8 cellular contexts compared by ENCODE assay signal in genomic region chr17:63998050-63998720, GRCh38. TPM values are rescaled to one million over a fixed set of nuclear protein-coding genes. Genes with fewer than 3 reads are reported as not detected.
DNase-seq lines count a peak whose midpoint lies in the region; ATAC-seq, FAIRE-seq and TF ChIP-seq lines count a peak whose summit lies in the region.

TSS of gene PRR29 (plus strand) at chr17:63998351. CDS start at chr17:63998365, 14 bp downstream.

- H3K9me3 ChIP-seq in endocrine pancreas (ENCODE audit: control insufficient read depth, low read length) (no peaks in the 10 kb centered on the region), mononuclear cell (ENCODE audit: low read depth, low read length) (no peaks in the 10 kb centered on the region)

- H3K27me3 ChIP-seq in endocrine pancreas (ENCODE audit: control insufficient read depth, insufficient read depth, low read length) (no peaks in the 10 kb centered on the region), mononuclear cell (ENCODE audit: insufficient read depth, low read length) (peaks cover 8% of the 10 kb centered on the region)

- DNase-seq in D721Med (ENCODE audit: insufficient read length, low spot score) = peak; percentile 98
- DNase-seq in NCI-H524 (lab: John Stamatoyannopoulos, UW) = peak; percentile 59 to 79
- DNase-seq in activated CD8-positive, alpha-beta memory T cell treated with anti-CD3 and anti-CD28 coated beads for 4 hours (ENCODE audit: low read depth in 2 of 2) = peak; percentile 41
- DNase-seq in stimulated activated CD8-positive, alpha-beta memory T cell treated with anti-CD3 and anti-CD28 coated beads, Interleukin-2, amount 100 ng/mL, for 48 hours (ENCODE audit: low read depth in 2 of 2) = peak; percentile 62

- ATAC-seq in HG02623 (IDR thresholded peaks at IDR 0.05; ENCODE audit: unreplicated experiment) (peak; percentile 53), GM21576 (IDR thresholded peaks at IDR 0.05; ENCODE audit: unreplicated experiment) (no peak)

- FAIRE-seq in D721Med (lab: Jason Lieb, UNC) = no peak

- H3K36me3 ChIP-seq in endocrine pancreas (ENCODE audit: control insufficient read depth, insufficient read depth, low read length) = no peaks in the 10 kb centered on the region

- no peak within 1 kb of the TSS for H3K4me3 ChIP-seq in endocrine pancreas (ENCODE audit: control insufficient read depth, insufficient read depth, low read length)
- peak within 1 kb of the TSS; percentile 48 for H3K4me3 ChIP-seq in mononuclear cell (ENCODE audit: low read length)

- TF ChIP-seq CTCF in D721Med (IDR thresholded peaks at IDR 0.05; ENCODE audit: insufficient read depth, missing control alignments) = no peak

- H3K4me1 ChIP-seq in endocrine pancreas (ENCODE audit: control insufficient read depth, insufficient read depth, low read length) (no peaks in the 10 kb centered on the region), mononuclear cell (ENCODE audit: insufficient read depth, low read length) (peaks cover 52% of the 10 kb centered on the region)

- peak within 1 kb of the TSS; percentile 20 for H3K9ac ChIP-seq in endocrine pancreas (ENCODE audit: control insufficient read depth, insufficient read depth, low read length)

RNA-seq across cellular contexts. Expression of gene PRR29, which starts in this region (rescaled TPM):
- 0.21 TPM for total RNA-seq in mononuclear cell

Comparison
In these comparisons a context has a peak if more than half of its experiments do, and no peak if none do; other contexts are left out.
1. DNase-seq: peak in every context shown above with its lines; median percentile 98 in D721Med; 69 in NCI-H524; 62 in stimulated activated CD8-positive, alpha-beta memory T cell treated with anti-CD3 and anti-CD28 coated beads, Interleukin-2, amount 100 ng/mL, for 48 hours; 41 in activated CD8-positive, alpha-beta memory T cell treated with anti-CD3 and anti-CD28 coated beads for 4 hours.